In the genomic region with DNA sequence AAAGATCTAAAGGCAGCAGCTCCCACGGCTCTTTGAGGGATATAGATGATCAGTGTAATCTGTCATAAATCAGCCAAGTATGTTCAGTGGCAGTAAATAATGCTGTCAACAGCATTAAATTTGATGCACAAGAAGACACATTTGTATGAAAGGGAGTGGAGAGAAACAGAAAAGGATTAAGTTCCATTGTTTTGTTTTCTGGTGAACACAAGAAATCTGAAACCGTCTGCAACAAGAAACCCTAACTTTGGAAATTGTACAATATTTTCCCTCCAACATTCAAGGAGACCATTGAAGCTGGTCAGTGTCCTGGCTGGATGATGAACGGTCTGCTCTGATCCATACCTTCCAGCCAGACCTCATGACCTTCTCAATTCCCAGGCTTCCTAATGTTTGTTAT, we compare ENCODE assay signal across 10 cellular contexts. TPM values are rescaled to one million over a fixed set of nuclear protein-coding genes. Genes with fewer than 3 reads are reported as not detected.
A peak's percentile ranks its signal among the peaks of the same experiment; 100 is the strongest.
DNase-seq lines count a peak whose midpoint lies in the region; ATAC-seq and TF ChIP-seq lines count a peak whose summit lies in the region.
"Had no signal": no experiment of that assay in that cellular context is flagged by ENCODE, and none has a peak within 500 bp of the region (broad histone marks: within the 10 kb centered on the region; RNA-seq: fewer than 3 reads in every experiment).

No MANE protein-coding gene starts in this region.

- H3K27ac Mint-ChIP-seq in HFFc6, result peak overlapping the region; percentile 88

- H3K9me3 Mint-ChIP-seq in HFFc6, result no peaks in the 10 kb centered on the region

- no peak overlapping the region for H2AFZ ChIP-seq in mesenchymal stem cell (ENCODE audit: low read depth, low read length)

- H3K27me3 Mint-ChIP-seq in HFFc6 (ENCODE audit: insufficient read depth), result peaks cover 3% of the 10 kb centered on the region

- H3K4me1 ChIP-seq in adipocyte (ENCODE audit: control insufficient read depth, insufficient read depth, low read length), result peaks cover 32% of the 10 kb centered on the region
- peaks cover 3% of the 10 kb centered on the region for H3K4me1 ChIP-seq in mesenchymal stem cell (ENCODE audit: control insufficient read depth, insufficient read depth, low read depth, low read length)
- peaks cover 3 to 37% (median 28%) of the 10 kb centered on the region in 5 donors for H3K4me1 ChIP-seq in subcutaneous abdominal adipose tissue (ENCODE audit: control insufficient read depth in 5 of 5, insufficient read depth in 5 of 5, low read length in 5 of 5)

- no peak overlapping the region for H3K4me2 ChIP-seq in mesenchymal stem cell (ENCODE audit: low read length, poor library complexity, severe bottlenecking)

- H4K8ac ChIP-seq in mesenchymal stem cell (ENCODE audit: low read length), result no peak overlapping the region

- no peak overlapping the region for H3K14ac ChIP-seq in mesenchymal stem cell (ENCODE audit: low read length in 2 of 2)

- no peaks in the 10 kb centered on the region for H3K79me1 ChIP-seq in mesenchymal stem cell (replicated peaks; ENCODE audit: low read length, poor library complexity, severe bottlenecking)

- TF ChIP-seq CTCF in HFFc6 (IDR thresholded peaks at IDR 0.05), result no peak

- peak overlapping the region; percentile 8 to 23 for H3K18ac ChIP-seq in mesenchymal stem cell (ENCODE audit: low read depth in 1 of 2, low read length in 2 of 2)

- no peak overlapping the region for H2BK120ac ChIP-seq in mesenchymal stem cell (ENCODE audit: low read depth, low read length)

- H3K9me3 ChIP-seq in adipocyte (ENCODE audit: control insufficient read depth, low read length), result no peaks in the 10 kb centered on the region
- H3K9me3 ChIP-seq in mesenchymal stem cell (ENCODE audit: control insufficient read depth, low read length), result no peaks in the 10 kb centered on the region
- H3K9me3 ChIP-seq in subcutaneous abdominal adipose tissue (ENCODE audit: control insufficient read depth in 5 of 5, low read length in 5 of 5), result no peaks in the 10 kb centered on the region

- H3K23ac ChIP-seq in mesenchymal stem cell (ENCODE audit: low read length in 2 of 2), result no peak overlapping the region

- H3K4ac ChIP-seq in mesenchymal stem cell (ENCODE audit: low read depth in 1 of 2, low read length in 2 of 2), result peak overlapping the region in 1 of 2 experiments; percentile 63

- no peak overlapping the region for H4K91ac ChIP-seq in mesenchymal stem cell (ENCODE audit: low read length)

- no peaks in the 10 kb centered on the region for H3K36me3 ChIP-seq in adipocyte (ENCODE audit: control insufficient read depth, insufficient read depth, low read length, severe bottlenecking)
- no peaks in the 10 kb centered on the region for H3K36me3 ChIP-seq in mesenchymal stem cell (ENCODE audit: control insufficient read depth in 1 of 2, insufficient read depth in 2 of 2, low read depth in 1 of 2, low read length in 2 of 2)
- no peaks in the 10 kb centered on the region for H3K36me3 ChIP-seq in subcutaneous abdominal adipose tissue (ENCODE audit: control insufficient read depth in 5 of 5, insufficient read depth in 5 of 5, low read length in 5 of 5)

- ATAC-seq in GM19035 (IDR thresholded peaks at IDR 0.05; ENCODE audit: unreplicated experiment) (no peak), GM19023 (IDR thresholded peaks at IDR 0.05; ENCODE audit: unreplicated experiment) (no peak)

- H2BK15ac ChIP-seq in mesenchymal stem cell (ENCODE audit: low read depth, poor library complexity, severe bottlenecking), result no peak overlapping the region

- H2AK5ac ChIP-seq in mesenchymal stem cell (ENCODE audit: low read length, severe bottlenecking), result no peak overlapping the region

- H3K4me3 ChIP-seq in adipocyte (ENCODE audit: low read length), result peak overlapping the region; percentile 52
- no peak overlapping the region for H3K4me3 ChIP-seq in mesenchymal stem cell (ENCODE audit: insufficient read depth in 1 of 2, low read depth in 1 of 2, low read length in 2 of 2)
- no peak overlapping the region for H3K4me3 ChIP-seq in subcutaneous abdominal adipose tissue (ENCODE audit: low read depth in 1 of 5, low read length in 5 of 5)
- H3K4me3 ChIP-seq: dorsolateral prefrontal cortex had no signal

- H3K4me3 Mint-ChIP-seq in HFFc6, result 0 out of 2 replicates have a peak overlapping the region, but pooled peaks have one; percentile 2

- no peak overlapping the region for H2BK12ac ChIP-seq in mesenchymal stem cell (ENCODE audit: low read length in 2 of 2)

- WGBS in mesenchymal stem cell, result 85% methylated on average over 2 of the region's 3 CpGs

- peak overlapping the region; percentile 47 for H3K27ac ChIP-seq in mesenchymal stem cell (ENCODE audit: low read length, poor library complexity, severe bottlenecking)
- H3K27ac ChIP-seq in subcutaneous abdominal adipose tissue (ENCODE audit: low read depth, low read length), result peak overlapping the region; percentile 19

- no peak overlapping the region for H2BK5ac ChIP-seq in mesenchymal stem cell (ENCODE audit: low read depth, low read length, poor library complexity, severe bottlenecking)

- H3K36me3 Mint-ChIP-seq in HFFc6 (ENCODE audit: low read depth), result no peaks in the 10 kb centered on the region

- peaks cover 75% of the 10 kb centered on the region for H3K4me1 Mint-ChIP-seq in HFFc6 (ENCODE audit: low read depth)

- DNase-seq in HFFc6, result no peak
- DNase-seq in adipocyte (ENCODE audit: low read depth), result peak; percentile 54
- DNase-seq in mesenchymal stem cell, result no peak
- no peak for DNase-seq in NCI-H1436 (lab: John Stamatoyannopoulos, UW)
- no peak for DNase-seq in DMS79 (lab: John Stamatoyannopoulos, UW)

- peak overlapping the region; percentile 6 for H3K9ac ChIP-seq in adipocyte (ENCODE audit: low read length)
- no peak overlapping the region for H3K9ac ChIP-seq in mesenchymal stem cell (ENCODE audit: low read length)
- H3K9ac ChIP-seq in subcutaneous abdominal adipose tissue (ENCODE audit: low read length in 5 of 5), result no peak overlapping the region

- no peaks in the 10 kb centered on the region for H3K27me3 ChIP-seq in adipocyte (replicated peaks; ENCODE audit: control insufficient read depth, insufficient read depth, low read length)
- H3K27me3 ChIP-seq in mesenchymal stem cell (ENCODE audit: control insufficient read depth in 1 of 2, insufficient read depth in 1 of 2, low read length in 2 of 2), result no peaks in the 10 kb centered on the region
- H3K27me3 ChIP-seq in subcutaneous abdominal adipose tissue (ENCODE audit: control insufficient read depth in 5 of 5, insufficient read depth in 4 of 5, low read length in 5 of 5), result no peaks in the 10 kb centered on the region

RNA-seq across cellular contexts. Expression of gene C1QTNF7, which starts 27.6 kb away (rescaled TPM):
- under 1 TPM in 1 of 6 experiments, not detected in 5; 0.15 TPM for total RNA-seq in HFFc6 (2021; fragmentation: NEBNext Ultra II Directional; extraction: Animal tissue kit (Norgen Biotek cat#: 25700))
- polyA plus RNA-seq in mesenchymal stem cell (2013, experiment 1 of 2), result 3.8 TPM
- polyA plus RNA-seq in mesenchymal stem cell (2013, experiment 2 of 2), result 4.1 TPM
- total RNA-seq: M059J had no signal
